In the genomic region with DNA sequence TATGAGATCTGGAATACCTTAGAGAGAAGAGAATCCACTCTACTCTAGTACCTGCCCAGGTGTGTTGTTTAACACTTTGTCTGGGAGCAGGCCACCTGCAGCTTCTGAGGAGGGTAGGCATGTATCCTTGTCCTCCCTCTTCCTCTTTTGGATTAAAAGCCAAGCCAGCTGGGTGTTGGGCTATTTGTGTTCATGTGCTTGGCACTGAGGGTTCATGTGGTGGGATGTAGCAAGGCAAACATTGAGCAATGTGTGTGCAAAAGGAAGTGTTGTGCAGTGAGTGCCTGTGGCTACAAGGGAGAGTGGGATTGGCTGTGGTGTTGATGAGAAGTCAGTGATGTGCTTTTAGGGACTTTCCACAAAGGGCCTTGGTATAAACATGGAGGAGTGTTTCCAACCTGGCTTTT, we compare ENCODE assay signal across 9 cellular contexts. TPM values are rescaled to one million over a fixed set of nuclear protein-coding genes. Genes with fewer than 3 reads are reported as not detected.
DNase-seq lines count a peak whose midpoint lies in the region; ATAC-seq and TF ChIP-seq lines count a peak whose summit lies in the region.
"Had no signal": no experiment of that assay in that cellular context is flagged by ENCODE, and none has a peak within 500 bp of the region (broad histone marks: within the 10 kb centered on the region; RNA-seq: fewer than 3 reads in every experiment).

No MANE protein-coding gene starts in this region.

- H3K4me3 Mint-ChIP-seq in endodermal cell, result no peak overlapping the region

- H3K36me3 Mint-ChIP-seq in endodermal cell (ENCODE audit: low read depth), result peaks cover 45% of the 10 kb centered on the region

- no peak for TF ChIP-seq CTCF in endodermal cell (conservative IDR thresholded peaks at IDR 0.05)

- H3K27ac Mint-ChIP-seq in endodermal cell, result peak overlapping the region; percentile 20

- peaks cover 3% of the 10 kb centered on the region for H3K9me3 ChIP-seq in endodermal cell (ENCODE audit: control insufficient read depth, low read length)
- H3K9me3 ChIP-seq: thoracic aorta had no signal

- peaks cover 17% of the 10 kb centered on the region for H3K4me1 Mint-ChIP-seq in endodermal cell

- ATAC-seq in GM21360 (IDR thresholded peaks at IDR 0.05; ENCODE audit: unreplicated experiment), result no peak
- no peak for ATAC-seq in HG02588 (IDR thresholded peaks at IDR 0.05; ENCODE audit: unreplicated experiment)

- H3K27me3 ChIP-seq in endodermal cell (ENCODE audit: control insufficient read depth, insufficient read depth, low read length, poor library complexity, severe bottlenecking), result no peaks in the 10 kb centered on the region

- peaks cover 55% of the 10 kb centered on the region for H3K36me3 ChIP-seq in endodermal cell (ENCODE audit: control insufficient read depth, insufficient read depth, low read length)

- no peak overlapping the region for H3K4me3 ChIP-seq in endodermal cell (ENCODE audit: low read length)
- H3K4me3 ChIP-seq: thoracic aorta had no signal

- no peaks in the 10 kb centered on the region for H3K27me3 Mint-ChIP-seq in endodermal cell (ENCODE audit: insufficient read depth)

- peak; percentile 28 for DNase-seq in activated CD4-positive, alpha-beta T cell treated with anti-CD3 and anti-CD28 coated beads for 48 hours
- DNase-seq in activated CD4-positive, alpha-beta T cell treated with anti-CD3 and anti-CD28 coated beads for 4 hours, result no peak
- peak; percentile 84 for DNase-seq in NOMO-1 treated with DMSO at 0.1 percent for 48 hours (lab: John Stamatoyannopoulos, UW; ENCODE audit: unreplicated experiment)
- DNase-seq in endodermal cell, result no peak
- DNase-seq in pons (ENCODE audit: low spot score), result peak; percentile 88
- DNase-seq in cerebellar cortex (ENCODE audit: low spot score), result no peak

- H3K9ac ChIP-seq in endodermal cell (ENCODE audit: extremely low read depth, low read length, poor library complexity, severe bottlenecking), result no peak overlapping the region

- no peaks in the 10 kb centered on the region for H3K4me1 ChIP-seq in endodermal cell (ENCODE audit: control insufficient read depth, insufficient read depth, low read length)

- H3K27ac ChIP-seq in endodermal cell (ENCODE audit: low read depth, low read length), result no peak overlapping the region
- H3K27ac ChIP-seq: thoracic aorta had no signal

- peaks cover 1% of the 10 kb centered on the region for H3K9me3 Mint-ChIP-seq in endodermal cell

RNA-seq across cellular contexts. Expression of a gene that starts 23.0 kb away (rescaled TPM):
- total RNA-seq in endodermal cell, result 10 to 100 TPM; 96.5 to 99.0 TPM
- polyA plus RNA-seq in endodermal cell (2013, experiment 1 of 2), result 67.7 TPM
- 57.3 TPM for polyA plus RNA-seq in endodermal cell (2013, experiment 2 of 2)

RNA-seq across cellular contexts. Expression of a gene that starts 48.3 kb away (rescaled TPM):
- 10 to 100 TPM; 32.8 to 53.7 TPM for total RNA-seq in endodermal cell
- polyA plus RNA-seq in endodermal cell (2013, experiment 1 of 2), result 14.5 TPM
- polyA plus RNA-seq in endodermal cell (2013, experiment 2 of 2), result 14.4 TPM

Comparison
In these comparisons a context has a peak if more than half of its experiments do, and no peak if none do; other contexts are left out.
1. DNase-seq: peak in activated CD4-positive, alpha-beta T cell treated with anti-CD3 and anti-CD28 coated beads for 48 hours (single experiment), NOMO-1 treated with DMSO at 0.1 percent for 48 hours (single experiment) and pons (single experiment); none in activated CD4-positive, alpha-beta T cell treated with anti-CD3 and anti-CD28 coated beads for 4 hours (0 of 2), endodermal cell (single experiment) and cerebellar cortex (single experiment).